ENCODE assay signal across 17 cellular contexts in the genomic region with DNA sequence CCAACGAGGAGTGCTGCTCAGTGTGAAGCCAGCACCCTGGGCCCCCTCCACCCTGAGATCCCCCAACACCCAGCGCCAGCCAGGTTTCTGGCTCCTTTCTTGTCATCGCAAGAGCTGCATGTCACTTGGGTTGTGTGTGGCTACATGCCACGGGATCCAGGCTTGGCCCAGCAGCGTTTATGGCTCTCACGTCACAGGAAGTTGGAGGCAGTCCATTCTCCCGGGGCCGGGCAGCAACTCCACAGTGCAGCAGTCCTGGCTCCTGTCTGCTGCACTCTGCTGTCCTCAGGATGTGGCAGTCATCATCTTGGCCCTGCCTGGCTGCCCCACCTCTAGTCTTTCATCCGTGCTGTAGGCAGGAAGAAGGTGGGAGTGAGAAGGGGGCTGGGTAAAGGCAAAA. TPM values are rescaled to one million over a fixed set of nuclear protein-coding genes. Genes with fewer than 3 reads are reported as not detected.
DNase-seq lines count a peak whose midpoint lies in the region; ATAC-seq, FAIRE-seq and TF ChIP-seq lines count a peak whose summit lies in the region.
"Had no signal": no experiment of that assay in that cellular context is flagged by ENCODE, and none has a peak within 500 bp of the region (broad histone marks: within the 10 kb centered on the region; RNA-seq: fewer than 3 reads in every experiment).

No MANE protein-coding gene starts in this region.

- H3K4me1 ChIP-seq in small intestine (ENCODE audit: control insufficient read depth in 2 of 2, insufficient read depth in 1 of 2, low read depth in 1 of 2, low read length in 1 of 2) (no peaks in the 10 kb centered on the region), ascending aorta (no peaks in the 10 kb centered on the region)
- H3K4me1 ChIP-seq: right lobe of liver, SJCRH30, stomach had no signal

- H3K27me3 Mint-ChIP-seq in Calu3 (ENCODE audit: unreplicated experiment): no peaks in the 10 kb centered on the region
- H3K27me3 Mint-ChIP-seq: activated naive CD4-positive, alpha-beta T cell treated with anti-CD3 and anti-CD28 coated beads, Interleukin-2, amount 10 ng/mL, durations not matched to agents 7 days and 5 days; naive thymus-derived CD8-positive, alpha-beta T cell had no signal

- TF ChIP-seq CTCF in ascending aorta (IDR thresholded peaks at IDR 0.05): no peak
- no peak for TF ChIP-seq CTCF in Calu3 (IDR thresholded peaks at IDR 0.05; ENCODE audit: unreplicated experiment)

- H3K27me3 ChIP-seq in small intestine (ENCODE audit: control insufficient read depth in 2 of 2, insufficient read depth in 2 of 2, low read length in 2 of 2): no peaks in the 10 kb centered on the region
- no peaks in the 10 kb centered on the region for H3K27me3 ChIP-seq in ascending aorta
- H3K27me3 ChIP-seq: right lobe of liver, SJCRH30, stomach had no signal

- H3K4me1 Mint-ChIP-seq in Calu3 (ENCODE audit: low read depth, unreplicated experiment): peaks cover 9% of the 10 kb centered on the region
- H3K4me1 Mint-ChIP-seq: activated naive CD4-positive, alpha-beta T cell treated with anti-CD3 and anti-CD28 coated beads, Interleukin-2, amount 10 ng/mL, durations not matched to agents 7 days and 5 days had no signal

- H3K27ac Mint-ChIP-seq in Calu3 (ENCODE audit: unreplicated experiment): no peak overlapping the region
- H3K27ac Mint-ChIP-seq: activated naive CD4-positive, alpha-beta T cell treated with anti-CD3 and anti-CD28 coated beads, Interleukin-2, amount 10 ng/mL, durations not matched to agents 7 days and 5 days had no signal

- intact Hi-C loops in Right ventricle myocardium superior (cut with DNase I) (no loop called here), ascending aorta (cut with DNase I) (no loop called here), Calu3 (cut with micrococcal nuclease; ENCODE audit: unreplicated experiment) (no loop called here)

- no peak overlapping the region for H3K4me3 Mint-ChIP-seq in Calu3 (ENCODE audit: low read depth, unreplicated experiment)
- H3K4me3 Mint-ChIP-seq: activated naive CD4-positive, alpha-beta T cell treated with anti-CD3 and anti-CD28 coated beads, Interleukin-2, amount 10 ng/mL, durations not matched to agents 7 days and 5 days; naive thymus-derived CD8-positive, alpha-beta T cell had no signal

- H3K4me3 ChIP-seq in small intestine (ENCODE audit: low read depth in 1 of 2, low read length in 2 of 2) (no peak overlapping the region), ascending aorta (no peak overlapping the region)
- H3K4me3 ChIP-seq: right lobe of liver, SJCRH30, stomach had no signal

- H3K36me3 Mint-ChIP-seq in Calu3 (ENCODE audit: insufficient read depth, unreplicated experiment): peaks cover 10% of the 10 kb centered on the region
- H3K36me3 Mint-ChIP-seq: activated naive CD4-positive, alpha-beta T cell treated with anti-CD3 and anti-CD28 coated beads, Interleukin-2, amount 10 ng/mL, durations not matched to agents 7 days and 5 days; naive thymus-derived CD8-positive, alpha-beta T cell had no signal

- H3K36me3 ChIP-seq in small intestine (ENCODE audit: control insufficient read depth in 2 of 2, insufficient read depth in 2 of 2, low read length in 2 of 2) (no peaks in the 10 kb centered on the region), ascending aorta (peaks cover 0 to 5% of the 10 kb centered on the region in 2 donors)
- H3K36me3 ChIP-seq: right lobe of liver, SJCRH30 had no signal

- ATAC-seq in Right ventricle myocardium superior (ENCODE audit: poor library complexity): peak; percentile 93
- ATAC-seq: naive thymus-derived CD8-positive, alpha-beta T cell had no signal

- CTCF ChIA-PET in Calu3 (lab: Charles Lee): no interaction called here

- DNase-seq in GM04504 (ENCODE audit: low read depth): peak; percentile 46
- peak; percentile 16 for DNase-seq in astrocyte of the hippocampus (ENCODE audit: low read depth, low spot score)
- peak; percentile 84 for DNase-seq in Right ventricle myocardium superior
- peak; percentile 23 for DNase-seq in small intestine
- DNase-seq in DMS79 treated with DMSO at 0.1 percent for 48 hours (lab: John Stamatoyannopoulos, UW): no peak
- DNase-seq in ascending aorta (ENCODE audit: low spot score in 2 of 2): no peak
- DNase-seq in Calu3: no peak
- DNase-seq: activated naive CD4-positive, alpha-beta T cell treated with anti-CD3 and anti-CD28 coated beads, Interleukin-2, amount 10 ng/mL, durations not matched to agents 7 days and 5 days; cortex of kidney; glutamatergic neuron; Karpas-422; naive thymus-derived CD8-positive, alpha-beta T cell; NCI-H2081; right lobe of liver; stomach had no signal

- H3K9me3 ChIP-seq in small intestine (ENCODE audit: control insufficient read depth, low read depth): no peaks in the 10 kb centered on the region
- H3K9me3 ChIP-seq in ascending aorta: no peaks in the 10 kb centered on the region
- H3K9me3 ChIP-seq: right lobe of liver, SJCRH30, stomach had no signal

- BruUV-seq in Calu3 (replicated peaks; lab: Mats Ljungman, UMichigan): no TSS peak

- no peak for FAIRE-seq in small intestine (lab: Jason Lieb, UNC)

- H3K9me3 Mint-ChIP-seq in Calu3 (ENCODE audit: low read depth, unreplicated experiment): no peaks in the 10 kb centered on the region
- H3K9me3 Mint-ChIP-seq: activated naive CD4-positive, alpha-beta T cell treated with anti-CD3 and anti-CD28 coated beads, Interleukin-2, amount 10 ng/mL, durations not matched to agents 7 days and 5 days; naive thymus-derived CD8-positive, alpha-beta T cell had no signal

- 29 to 41% (median 31%) methylated on average over 9 of the region's 9 CpGs for WGBS in small intestine, 3 donors

- no peak overlapping the region for H3K27ac ChIP-seq in small intestine (ENCODE audit: low read depth in 1 of 2, low read length in 1 of 2)
- no peak overlapping the region for H3K27ac ChIP-seq in ascending aorta
- H3K27ac ChIP-seq: right lobe of liver, SJCRH30, stomach had no signal

RNA-seq across cellular contexts. Expression of a gene that starts 42.7 kb away (rescaled TPM):
- total RNA-seq in Right ventricle myocardium superior (6.1 TPM), ascending aorta (1.1 TPM), Calu3 (2022) (1.8 and 2.1 TPM in 2 replicates)
- under 1 TPM in 1 of 3 donors, not detected in 2; 0.63 TPM for polyA plus RNA-seq in small intestine
- total RNA-seq: activated CD8-positive, alpha-beta memory T cell treated with anti-CD3 and anti-CD28 coated beads for 36 hours; naive thymus-derived CD8-positive, alpha-beta T cell had no signal
- polyA plus RNA-seq: naive thymus-derived CD8-positive, alpha-beta T cell had no signal

Comparison
In these comparisons a context has a peak if more than half of its experiments do, and no peak if none do; other contexts are left out.
1. DNase-seq: peak in GM04504 (single experiment), astrocyte of the hippocampus (single experiment), Right ventricle myocardium superior (single experiment) and small intestine (single experiment); none in DMS79 treated with DMSO at 0.1 percent for 48 hours (single experiment), ascending aorta (0 of 2) and Calu3 (single experiment).